Comparison of ENCODE assay signal across 8 cellular contexts in the genomic region with DNA sequence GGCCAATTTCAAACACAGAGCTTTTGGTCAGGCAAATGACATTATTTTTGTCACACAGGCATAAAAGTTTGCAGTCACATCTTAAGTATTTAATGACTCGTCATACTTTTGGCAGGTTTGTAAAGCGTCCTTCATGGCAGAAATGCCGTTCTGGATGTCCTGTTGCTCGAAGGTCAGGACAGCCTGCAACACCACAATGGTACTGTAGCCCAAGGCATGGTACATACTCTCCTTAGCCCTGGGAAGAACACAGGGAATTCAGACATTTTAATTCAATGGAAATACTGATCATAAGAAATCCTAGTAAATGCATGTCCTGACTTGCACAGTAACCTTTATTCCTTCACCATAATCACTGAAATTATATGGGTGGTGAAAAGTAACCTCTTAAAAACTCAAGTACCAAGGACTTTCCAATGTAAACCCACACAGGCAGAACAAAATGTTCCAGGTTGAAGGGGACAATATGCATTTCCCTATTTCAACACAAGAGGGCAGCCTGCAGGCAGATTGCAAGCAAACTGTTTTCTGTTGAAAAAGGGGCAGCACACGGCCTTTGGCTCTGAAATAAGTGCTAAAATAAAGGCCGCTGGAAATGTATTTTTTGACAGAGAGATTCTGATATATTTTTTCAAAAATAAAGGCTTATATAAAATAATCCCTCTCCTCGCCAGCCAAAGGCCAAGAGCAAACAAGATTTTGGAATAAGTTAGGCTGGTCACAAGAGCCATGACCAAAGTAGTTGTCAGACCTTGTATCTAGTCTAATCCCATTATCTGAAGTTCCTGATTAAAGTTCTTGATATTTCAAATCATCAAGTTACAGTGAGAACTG.
A peak's percentile ranks its signal among the peaks of the same experiment; 100 is the strongest.
DNase-seq lines count a peak whose midpoint lies in the region; ATAC-seq and TF ChIP-seq lines count a peak whose summit lies in the region.

No MANE protein-coding gene starts in this region.

- peak; percentile 85 for TF ChIP-seq CTCF in DND-41 (IDR thresholded peaks at IDR 0.05; ENCODE audit: borderline replicate concordance, extremely low read depth, low read length, poor library complexity, severe bottlenecking)
- peak; percentile 90 for TF ChIP-seq CTCF in Loucy (conservative IDR thresholded peaks at IDR 0.05; ENCODE audit: low read length)

- ATAC-seq in DND-41 (ENCODE audit: insufficient read depth, low read depth) (peak; percentile 70), GM21576 (IDR thresholded peaks at IDR 0.05; ENCODE audit: unreplicated experiment) (peak; percentile 67), SK-N-SH treated with all-trans-retinoic acid at 6 μM for 48 hours (peak; percentile 86), left ventricle myocardium superior (peak; percentile 75), sciatic nerve (peak; percentile 81), HG03097 (IDR thresholded peaks at IDR 0.05; ENCODE audit: low FRiP score, unreplicated experiment) (no peak)

- H2AFZ ChIP-seq in DND-41 (ENCODE audit: low read depth, low read length) (no peak overlapping the region), Loucy (ENCODE audit: low read length) (no peak overlapping the region)

- no peak overlapping the region for H3K4me3 ChIP-seq in DND-41 (ENCODE audit: low read depth in 1 of 2, low read length in 2 of 2)
- no peak overlapping the region for H3K4me3 ChIP-seq in Loucy (ENCODE audit: low read length, poor library complexity, severe bottlenecking)

- H4K20me1 ChIP-seq in DND-41 (ENCODE audit: insufficient read depth, low read length) (no peaks in the 10 kb centered on the region), Loucy (ENCODE audit: insufficient read depth, low read length, poor library complexity, severe bottlenecking) (no peaks in the 10 kb centered on the region)

- no peaks in the 10 kb centered on the region for H3K9me2 ChIP-seq in Loucy (replicated peaks; ENCODE audit: low read depth, low read length)

- no peak overlapping the region for H3K4me2 ChIP-seq in DND-41 (ENCODE audit: insufficient read depth, low read length)
- no peak overlapping the region for H3K4me2 ChIP-seq in Loucy (ENCODE audit: low read depth, low read length, poor library complexity, severe bottlenecking)

- H3K36me3 ChIP-seq in DND-41 (ENCODE audit: insufficient read depth, low read length) (no peaks in the 10 kb centered on the region), Loucy (ENCODE audit: insufficient read depth, low read length) (peaks cover 7% of the 10 kb centered on the region; the same call in 1 of the 2 replicates)

- H3K4me1 ChIP-seq in DND-41 (ENCODE audit: insufficient read depth, low read length) (no peaks in the 10 kb centered on the region), Loucy (ENCODE audit: insufficient read depth, low read length, poor library complexity, severe bottlenecking) (no peaks in the 10 kb centered on the region)

- no peak overlapping the region for H3K27ac ChIP-seq in DND-41 (ENCODE audit: low read length)

- H3K9me3 ChIP-seq in DND-41 (ENCODE audit: insufficient read depth, low read length, severe bottlenecking) (no peaks in the 10 kb centered on the region), Loucy (ENCODE audit: insufficient read depth, low read depth, low read length) (no peaks in the 10 kb centered on the region; the same call in 1 of the 2 replicates)

- DNase-seq in DND-41 (peak; percentile 59), amniotic epithelial cell (ENCODE audit: low read depth) (peak; percentile 81), left ventricle myocardium superior (no peak), sciatic nerve (ENCODE audit: low spot score) (no peak)

- intact Hi-C loops in left ventricle myocardium superior (cut with micrococcal nuclease) (loop anchor here (10.0 kb wide), 1 partner anchor 393 kb away; no protein-coding TSS in a partner anchor), sciatic nerve (cut with DNase I) (no loop called here)

- H3K9ac ChIP-seq in DND-41 (ENCODE audit: low read depth, low read length) (no peak overlapping the region), Loucy (ENCODE audit: low read depth, low read length, poor library complexity, severe bottlenecking) (no peak overlapping the region)

- H3K27me3 ChIP-seq in DND-41 (ENCODE audit: insufficient read depth, low read length, poor library complexity) = no peaks in the 10 kb centered on the region
- no peaks in the 10 kb centered on the region for H3K27me3 ChIP-seq in Loucy (ENCODE audit: insufficient read depth, low read length, poor library complexity, severe bottlenecking)

- no peaks in the 10 kb centered on the region for H3F3A ChIP-seq in Loucy (ENCODE audit: low read depth)

- H3K79me2 ChIP-seq in DND-41 (ENCODE audit: insufficient read depth, low read length) = no peaks in the 10 kb centered on the region
- H3K79me2 ChIP-seq in Loucy (ENCODE audit: insufficient read depth, low read length) = no peaks in the 10 kb centered on the region

TF ChIP-seq in SK-N-SH treated with all-trans-retinoic acid at 6 μM for 48 hours, 23 proteins besides CTCF, POLR2A, EP300 and RAD21 (continues in another document):
- TF ChIP-seq ARNTL (CRISPR knock-in tag; IDR thresholded peaks at IDR 0.05; ENCODE audit: borderline replicate concordance, low read depth) (no peak), TOX (CRISPR knock-in tag; IDR thresholded peaks at IDR 0.05; ENCODE audit: borderline replicate concordance) (no peak), ESRRG (CRISPR knock-in tag; IDR thresholded peaks at IDR 0.05) (no peak), GLIS3 (CRISPR knock-in tag; IDR thresholded peaks at IDR 0.05) (no peak), CREB5 (CRISPR knock-in tag; IDR thresholded peaks at IDR 0.05; ENCODE audit: low read depth) (no peak), ZNF70 (CRISPR knock-in tag; IDR thresholded peaks at IDR 0.05) (no peak), ZNF8 (CRISPR knock-in tag; IDR thresholded peaks at IDR 0.05) (no peak), TCF4 (CRISPR knock-in tag; IDR thresholded peaks at IDR 0.05; ENCODE audit: borderline replicate concordance) (no peak), CSRNP3 (CRISPR knock-in tag; IDR thresholded peaks at IDR 0.05) (no peak), PPARA (CRISPR knock-in tag; IDR thresholded peaks at IDR 0.05; ENCODE audit: borderline replicate concordance) (no peak), BACH2 (CRISPR knock-in tag; IDR thresholded peaks at IDR 0.05; ENCODE audit: borderline replicate concordance) (no peak)
- TF ChIP-seq, protein P1, sequence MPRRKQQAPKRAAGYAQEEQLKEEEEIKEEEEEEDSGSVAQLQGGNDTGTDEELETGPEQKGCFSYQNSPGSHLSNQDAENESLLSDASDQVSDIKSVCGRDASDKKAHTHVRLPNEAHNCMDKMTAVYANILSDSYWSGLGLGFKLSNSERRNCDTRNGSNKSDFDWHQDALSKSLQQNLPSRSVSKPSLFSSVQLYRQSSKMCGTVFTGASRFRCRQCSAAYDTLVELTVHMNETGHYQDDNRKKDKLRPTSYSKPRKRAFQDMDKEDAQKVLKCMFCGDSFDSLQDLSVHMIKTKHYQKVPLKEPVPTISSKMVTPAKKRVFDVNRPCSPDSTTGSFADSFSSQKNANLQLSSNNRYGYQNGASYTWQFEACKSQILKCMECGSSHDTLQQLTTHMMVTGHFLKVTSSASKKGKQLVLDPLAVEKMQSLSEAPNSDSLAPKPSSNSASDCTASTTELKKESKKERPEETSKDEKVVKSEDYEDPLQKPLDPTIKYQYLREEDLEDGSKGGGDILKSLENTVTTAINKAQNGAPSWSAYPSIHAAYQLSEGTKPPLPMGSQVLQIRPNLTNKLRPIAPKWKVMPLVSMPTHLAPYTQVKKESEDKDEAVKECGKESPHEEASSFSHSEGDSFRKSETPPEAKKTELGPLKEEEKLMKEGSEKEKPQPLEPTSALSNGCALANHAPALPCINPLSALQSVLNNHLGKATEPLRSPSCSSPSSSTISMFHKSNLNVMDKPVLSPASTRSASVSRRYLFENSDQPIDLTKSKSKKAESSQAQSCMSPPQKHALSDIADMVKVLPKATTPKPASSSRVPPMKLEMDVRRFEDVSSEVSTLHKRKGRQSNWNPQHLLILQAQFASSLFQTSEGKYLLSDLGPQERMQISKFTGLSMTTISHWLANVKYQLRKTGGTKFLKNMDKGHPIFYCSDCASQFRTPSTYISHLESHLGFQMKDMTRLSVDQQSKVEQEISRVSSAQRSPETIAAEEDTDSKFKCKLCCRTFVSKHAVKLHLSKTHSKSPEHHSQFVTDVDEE (CRISPR knock-in tag; IDR thresholded peaks at IDR 0.05) = no peak

Comparison
In these comparisons a context has a peak if more than half of its experiments do, and no peak if none do; other contexts are left out.
1. DNase-seq: peak in DND-41 (single experiment) and amniotic epithelial cell (single experiment); none in left ventricle myocardium superior (single experiment) and sciatic nerve (single experiment).